ENCODE assay signal across 9 cellular contexts in the genomic region with DNA sequence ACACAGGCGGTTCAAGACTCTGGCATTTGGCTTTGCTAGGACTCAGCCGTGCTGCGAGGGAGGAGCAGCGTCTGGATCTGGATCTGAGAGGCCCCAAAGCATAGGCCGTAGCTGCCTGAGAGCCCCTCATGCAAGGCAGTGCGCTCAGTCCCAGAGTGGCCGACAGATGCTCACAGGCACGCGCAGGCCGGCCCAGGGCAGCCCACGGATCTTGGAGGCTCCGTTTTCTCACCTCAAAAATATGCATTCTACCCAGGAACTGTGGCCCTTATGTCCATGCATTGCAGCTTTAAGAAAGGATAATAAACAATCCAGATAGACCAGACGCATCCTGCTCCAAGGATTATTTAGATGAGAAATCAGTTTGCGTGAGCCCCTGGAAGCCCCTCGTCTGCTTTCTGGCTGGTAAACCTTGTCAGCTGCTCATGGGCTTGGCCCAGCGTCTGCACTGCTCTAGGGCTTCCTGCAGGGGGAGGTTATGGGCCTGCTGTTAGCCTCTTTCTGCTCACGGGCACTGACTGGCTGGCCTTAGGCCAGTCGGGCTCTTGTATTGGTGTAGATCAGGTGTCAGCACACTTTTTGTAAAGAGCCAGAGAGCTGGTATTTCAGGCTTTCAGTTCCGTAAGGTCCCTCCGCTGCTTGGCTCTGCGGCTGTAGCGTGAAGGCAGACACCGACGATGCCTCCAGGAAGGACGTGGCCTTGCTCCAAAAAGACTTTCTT. TPM values are rescaled to one million over a fixed set of nuclear protein-coding genes. Genes with fewer than 3 reads are reported as not detected.
DNase-seq lines count a peak whose midpoint lies in the region; FAIRE-seq and TF ChIP-seq lines count a peak whose summit lies in the region.
"Had no signal": no experiment of that assay in that cellular context is flagged by ENCODE, and none has a peak within 500 bp of the region (broad histone marks: within the 10 kb centered on the region; RNA-seq: fewer than 3 reads in every experiment).

No MANE protein-coding gene starts in this region.

- no peaks in the 10 kb centered on the region for H3K9me3 ChIP-seq in A673 (ENCODE audit: low read depth, low read length, poor library complexity, severe bottlenecking)
- no peaks in the 10 kb centered on the region for H3K9me3 ChIP-seq in HAP-1
- H3K9me3 ChIP-seq in PC-9 (ENCODE audit: insufficient read depth, low read depth): no peaks in the 10 kb centered on the region
- no peaks in the 10 kb centered on the region for H3K9me3 ChIP-seq in left ventricle myocardium inferior (replicated peaks)
- H3K9me3 ChIP-seq in small intestine (ENCODE audit: control insufficient read depth, low read depth): no peaks in the 10 kb centered on the region
- peaks cover 0 to 3% (median 0%) of the 10 kb centered on the region in 4 donors for H3K9me3 ChIP-seq in sigmoid colon

- no peak for FAIRE-seq in small intestine (lab: Jason Lieb, UNC)
- FAIRE-seq: keratinocyte had no signal

- H3K4me1 ChIP-seq in A673 (ENCODE audit: insufficient read depth, low read length, poor library complexity, severe bottlenecking) (no peaks in the 10 kb centered on the region), HAP-1 (no peaks in the 10 kb centered on the region), PC-9 (replicated peaks; ENCODE audit: insufficient read depth) (no peaks in the 10 kb centered on the region), left ventricle myocardium inferior (no peaks in the 10 kb centered on the region), small intestine (ENCODE audit: control insufficient read depth in 2 of 2, insufficient read depth in 1 of 2, low read depth in 1 of 2, low read length in 1 of 2) (no peaks in the 10 kb centered on the region), sigmoid colon (no peaks in the 10 kb centered on the region)

- H3K27me3 ChIP-seq in A673 (replicated peaks; ENCODE audit: insufficient read depth, low read depth, low read length, poor library complexity) (no peaks in the 10 kb centered on the region), HAP-1 (ENCODE audit: low read depth) (0 out of 2 replicates have a peak, but pooled peaks cover 2% of the 10 kb centered on the region), PC-9 (ENCODE audit: insufficient read depth, low read depth) (peaks cover 91% of the 10 kb centered on the region), left ventricle myocardium inferior (ENCODE audit: low read depth) (no peaks in the 10 kb centered on the region), small intestine (ENCODE audit: control insufficient read depth in 2 of 2, insufficient read depth in 2 of 2, low read length in 2 of 2) (no peaks in the 10 kb centered on the region), sigmoid colon (no peaks in the 10 kb centered on the region)

- POLR2A ChIA-PET in A673 (lab: Charles Lee; ENCODE audit: low non-redundant PET): no interaction called here
- POLR2A ChIA-PET in PC-9 (lab: Charles Lee; ENCODE audit: unreplicated experiment): interaction anchor here (0.6 kb wide), 1 partner anchor 116 kb away, joined by 7 read pairs; no protein-coding TSS in a partner anchor

- no peaks in the 10 kb centered on the region for H3K36me3 ChIP-seq in A673 (ENCODE audit: insufficient read depth, low read length, poor library complexity, severe bottlenecking)
- H3K36me3 ChIP-seq in HAP-1 (replicated peaks): no peaks in the 10 kb centered on the region
- no peaks in the 10 kb centered on the region for H3K36me3 ChIP-seq in PC-9 (ENCODE audit: low read depth)
- no peaks in the 10 kb centered on the region for H3K36me3 ChIP-seq in left ventricle myocardium inferior
- no peaks in the 10 kb centered on the region for H3K36me3 ChIP-seq in small intestine (ENCODE audit: control insufficient read depth in 2 of 2, insufficient read depth in 2 of 2, low read length in 2 of 2)
- no peaks in the 10 kb centered on the region for H3K36me3 ChIP-seq in sigmoid colon

- no peaks in the 10 kb centered on the region for H4K20me1 ChIP-seq in PC-9 (ENCODE audit: insufficient read depth)

- H3K9me2 ChIP-seq in PC-9 (ENCODE audit: insufficient read depth): no peaks in the 10 kb centered on the region

- TF ChIP-seq CTCF in A673 (conservative IDR thresholded peaks at IDR 0.05; ENCODE audit: low read depth, low read length) (peak; percentile 24; the same call in 1 of the 2 replicates), PC-9 (conservative IDR thresholded peaks at IDR 0.05) (peak; percentile 46), left ventricle myocardium inferior (IDR thresholded peaks at IDR 0.05; ENCODE audit: borderline replicate concordance) (peak; percentile 49), sigmoid colon (IDR thresholded peaks at IDR 0.05) (no peak)

- H3K27ac ChIP-seq in A673 (ENCODE audit: low read depth, low read length, poor library complexity, severe bottlenecking) (no peak overlapping the region), PC-9 (no peak overlapping the region), left ventricle myocardium inferior (replicated peaks) (no peak overlapping the region), small intestine (ENCODE audit: low read depth in 1 of 2, low read length in 1 of 2) (no peak overlapping the region), sigmoid colon (no peak overlapping the region)

- intact Hi-C loops in A673 (cut with micrococcal nuclease; ENCODE audit: unreplicated experiment): no loop called here
- intact Hi-C loops in PC-9 (cut with micrococcal nuclease; ENCODE audit: unreplicated experiment): no loop called here
- intact Hi-C loops in left ventricle myocardium inferior (cut with micrococcal nuclease): no loop called here
- intact Hi-C loops in sigmoid colon (cut with DNase I): no loop called here

- no peak overlapping the region for H2AFZ ChIP-seq in PC-9

- H3K79me2 ChIP-seq in PC-9 (ENCODE audit: low read depth): no peaks in the 10 kb centered on the region

- H3K4me3 ChIP-seq in A673 (ENCODE audit: low read depth, low read length, poor library complexity, severe bottlenecking) (no peak overlapping the region), HAP-1 (no peak overlapping the region), PC-9 (no peak overlapping the region), left ventricle myocardium inferior (no peak overlapping the region), small intestine (ENCODE audit: low read depth in 1 of 2, low read length in 2 of 2) (no peak overlapping the region), sigmoid colon (no peak overlapping the region)

- H3F3A ChIP-seq in PC-9 (ENCODE audit: insufficient read depth, low read depth): no peaks in the 10 kb centered on the region

- TF ChIP-seq EP300 in sigmoid colon (IDR thresholded peaks at IDR 0.05): no peak

- BruUV-seq in A673 (replicated peaks; lab: Mats Ljungman, UMichigan) (no TSS peak), PC-9 (replicated peaks; lab: Mats Ljungman, UMichigan) (no TSS peak)

- CTCF ChIA-PET in A673 (lab: Charles Lee) (no interaction called here), PC-9 (lab: Charles Lee) (no interaction called here)

- in situ Hi-C loops in HAP-1 (cut with MboI; ENCODE audit: low sequenced_read_pairs): loop anchor here (5.0 kb wide), 1 partner anchor 48 kb away; no protein-coding TSS in a partner anchor

- no peak overlapping the region for H3K4me2 ChIP-seq in PC-9

- 74 to 90% (median 87%) methylated on average over 25 of the region's 25 CpGs for WGBS in small intestine, 3 donors
- 76 to 91% methylated on average over 25 of the region's 25 CpGs for WGBS in sigmoid colon, 2 donors

- DNase-seq in A673 (ENCODE audit: low spot score): peak; percentile 18
- DNase-seq in HAP-1 (ENCODE audit: low spot score in 2 of 2): peak; percentile 17 to 59
- peak in 1 of 2 experiments; percentile 47 for DNase-seq in PC-9
- DNase-seq in left ventricle myocardium inferior: no peak
- DNase-seq in small intestine: no peak
- DNase-seq in stimulated activated naive CD4-positive, alpha-beta T cell (lab: John Stamatoyannopoulos, UW): no peak
- DNase-seq in germinal center (ENCODE audit: low spot score): no peak
- no peak for DNase-seq in sigmoid colon

- TF ChIP-seq POLR2A in sigmoid colon (IDR thresholded peaks at IDR 0.05): no peak

RNA-seq across cellular contexts. Expression of a gene that starts 24.2 kb away (rescaled TPM):
- total RNA-seq in A673 (2021) (0.45 and 0.76 TPM in 2 replicates), PC-9 (2021) (not detected in 2 replicates), left ventricle myocardium inferior (not detected), sigmoid colon (1 to 10 TPM in 2 of 4 donors, not detected in 2; 1.5 to 2.1 TPM)
- polyA plus RNA-seq in small intestine (1 to 10 TPM in 2 of 3 donors, under 1 TPM in 1; 0.48 to 5.8 (median 3.0) TPM), sigmoid colon (under 1 TPM in 1 of 3 donors, not detected in 2; 0.79 TPM)

Comparison
In these comparisons a context has a peak if more than half of its experiments do, and no peak if none do; other contexts are left out.
1. DNase-seq: peak in A673 (single experiment) and HAP-1 (2 of 2); none in left ventricle myocardium inferior (single experiment), small intestine (single experiment), stimulated activated naive CD4-positive, alpha-beta T cell (0 of 6), germinal center (single experiment) and sigmoid colon (single experiment).
2. CTCF ChIP-seq: peak in A673 (single experiment), PC-9 (single experiment) and left ventricle myocardium inferior (single experiment); none in sigmoid colon (0 of 4).